ENCODE assay signal across 2 cellular contexts in genomic region chr2:150141241-150142001, GRCh38.
TF ChIP-seq lines count a peak whose summit lies in the region.

No MANE protein-coding gene starts in this region.

TF ChIP-seq in SK-N-SH treated with all-trans-retinoic acid at 6 μM for 48 hours, 23 proteins besides CTCF, POLR2A, EP300 and RAD21 (continued from another document):
- TF ChIP-seq PATZ1 (CRISPR knock-in tag; IDR thresholded peaks at IDR 0.05; ENCODE audit: borderline replicate concordance) (no peak; the same call in 1 of the 2 replicates), ZNF565 (CRISPR knock-in tag; conservative IDR thresholded peaks at IDR 0.05; ENCODE audit: low read depth) (no peak), TSHZ2 (CRISPR knock-in tag; IDR thresholded peaks at IDR 0.05) (no peak)

TF ChIP-seq in GM23338, 12 proteins besides CTCF, POLR2A, EP300 and RAD21 (continued from another document):
- TF ChIP-seq ZNF462 (CRISPR knock-in tag; IDR thresholded peaks at IDR 0.05) (no peak), REST (IDR thresholded peaks at IDR 0.05; ENCODE audit: unreplicated experiment) (no peak), ETS1 (IDR thresholded peaks at IDR 0.05) (no peak), STAT1 (IDR thresholded peaks at IDR 0.05; ENCODE audit: unreplicated experiment) (no peak), POLR2AphosphoS5 (IDR thresholded peaks at IDR 0.05; ENCODE audit: low read depth) (no peak), ZNF114 (CRISPR knock-in tag; IDR thresholded peaks at IDR 0.05) (no peak), ZNF331 (CRISPR knock-in tag; IDR thresholded peaks at IDR 0.05; ENCODE audit: low read depth) (no peak), EZH2phosphoT487 (IDR thresholded peaks at IDR 0.05; ENCODE audit: unreplicated experiment) (no peak), JUNB (IDR thresholded peaks at IDR 0.05; ENCODE audit: unreplicated experiment) (no peak)
